ENCODE assay signal across 8 cellular contexts in genomic region chr7:130897515-130898419, GRCh38.
DNase-seq lines count a peak whose midpoint lies in the region; TF ChIP-seq lines count a peak whose summit lies in the region.

No MANE protein-coding gene starts in this region.

- H3K4me2 ChIP-seq in SK-N-SH = no peak overlapping the region

- no peaks in the 10 kb centered on the region for H3K9me3 ChIP-seq in SK-N-SH
- no peaks in the 10 kb centered on the region for H3K9me3 ChIP-seq in right atrium auricular region
- no peaks in the 10 kb centered on the region for H3K9me3 ChIP-seq in subcutaneous abdominal adipose tissue (ENCODE audit: control insufficient read depth in 5 of 5, low read length in 5 of 5)

- TF ChIP-seq RAD21 in SK-N-SH (IDR thresholded peaks at IDR 0.05; ENCODE audit: low read length) = no peak

- 74% methylated on average over 20 of the region's 24 CpGs for WGBS in SK-N-SH (ENCODE audit: low lambda C conversion rate)

- peaks cover 90% of the 10 kb centered on the region for H3F3A ChIP-seq in SK-N-SH (replicated peaks; ENCODE audit: insufficient read depth)

- DNase-seq in T-helper 1 cell (no peak), SK-N-SH (peak; percentile 34), right atrium auricular region (ENCODE audit: low spot score) (peak; percentile 58), nephron progenitor cell (no peak), HEK293T (ENCODE audit: extremely low spot score) (no peak), GOT3 (lab: John Stamatoyannopoulos, UW) (no peak)

- POLR2A ChIA-PET in SK-N-SH (lab: Yijun Ruan, JAX) = no interaction called here
- POLR2A ChIA-PET in HEK293T (lab: Yijun Ruan, JAX) = interaction anchor here (1.1 to 1.4 kb wide), 2 partner anchors 16 to 44 kb away, joined by 4 to 5 read pairs; no protein-coding TSS in a partner anchor

- H4K20me1 ChIP-seq in SK-N-SH (ENCODE audit: insufficient read depth) = peaks cover 88% of the 10 kb centered on the region; the same call in 1 of the 2 replicates

- H3K4me3 ChIP-seq in SK-N-SH (ENCODE audit: low read depth in 2 of 2, low read length in 1 of 2) (no peak overlapping the region), right atrium auricular region (no peak overlapping the region), subcutaneous abdominal adipose tissue (ENCODE audit: low read depth in 1 of 5, low read length in 5 of 5) (no peak overlapping the region)

- no peak overlapping the region for H3K4me3 Mint-ChIP-seq in T-helper 1 cell treated with Interleukin-12 subunit alpha and Interleukin-12 subunit beta and Interleukin-4 antibody, amounts not matched to agents 30 μg/mL and 1 μg/mL, for 36 hours
- no peak overlapping the region for H3K4me3 Mint-ChIP-seq in nephron progenitor cell

- H3K4me1 Mint-ChIP-seq in T-helper 1 cell treated with Interleukin-12 subunit alpha and Interleukin-12 subunit beta and Interleukin-4 antibody, amounts not matched to agents 30 μg/mL and 1 μg/mL, for 36 hours (ENCODE audit: low read depth) = peaks cover 68% of the 10 kb centered on the region
- peaks cover 83% of the 10 kb centered on the region for H3K4me1 Mint-ChIP-seq in nephron progenitor cell

- no peak for TF ChIP-seq EP300 in SK-N-SH (IDR thresholded peaks at IDR 0.05; ENCODE audit: borderline replicate concordance in 1 of 2, low read depth in 1 of 2, low read length in 1 of 2)

- H3K36me3 ChIP-seq in SK-N-SH (replicated peaks in 1 of 2; ENCODE audit: control insufficient read depth in 1 of 2, insufficient read depth in 2 of 2, low read length in 1 of 2) = peaks cover 51 to 72% of the 10 kb centered on the region in 2 experiments
- H3K36me3 ChIP-seq in right atrium auricular region = peaks cover 37% of the 10 kb centered on the region
- peaks cover 0 to 52% (median 30%) of the 10 kb centered on the region in 5 donors for H3K36me3 ChIP-seq in subcutaneous abdominal adipose tissue (ENCODE audit: control insufficient read depth in 5 of 5, insufficient read depth in 5 of 5, low read length in 5 of 5)

- no peaks in the 10 kb centered on the region for H3K27me3 Mint-ChIP-seq in T-helper 1 cell treated with Interleukin-12 subunit alpha and Interleukin-12 subunit beta and Interleukin-4 antibody, amounts not matched to agents 30 μg/mL and 1 μg/mL, for 36 hours (ENCODE audit: low read depth)
- H3K27me3 Mint-ChIP-seq in nephron progenitor cell (ENCODE audit: low read depth, poor library complexity) = peaks cover 11% of the 10 kb centered on the region

- TF ChIP-seq CTCF in SK-N-SH (IDR thresholded peaks at IDR 0.05) (no peak), right atrium auricular region (IDR thresholded peaks at IDR 0.05) (no peak), nephron progenitor cell (IDR thresholded peaks at IDR 0.05) (no peak)

- H2AFZ ChIP-seq in SK-N-SH (ENCODE audit: low read depth) = no peak overlapping the region

- peak overlapping the region; percentile 9 to 100; a peak in 3 of 4 replicates for H3K27ac ChIP-seq in SK-N-SH (ENCODE audit: low read depth in 2 of 2, low read length in 1 of 2)
- H3K27ac ChIP-seq in right atrium auricular region = peak overlapping the region; percentile 58 to 77
- H3K27ac ChIP-seq in subcutaneous abdominal adipose tissue (ENCODE audit: low read depth, low read length) = peak overlapping the region; percentile 68

- no peaks in the 10 kb centered on the region for H3K27me3 ChIP-seq in SK-N-SH (ENCODE audit: insufficient read depth)
- no peaks in the 10 kb centered on the region for H3K27me3 ChIP-seq in right atrium auricular region
- no peaks in the 10 kb centered on the region for H3K27me3 ChIP-seq in subcutaneous abdominal adipose tissue (ENCODE audit: control insufficient read depth in 5 of 5, insufficient read depth in 4 of 5, low read length in 5 of 5)

- H3K27ac Mint-ChIP-seq in T-helper 1 cell treated with Interleukin-12 subunit alpha and Interleukin-12 subunit beta and Interleukin-4 antibody, amounts not matched to agents 30 μg/mL and 1 μg/mL, for 36 hours = peak overlapping the region; percentile 50
- no peak overlapping the region for H3K27ac Mint-ChIP-seq in nephron progenitor cell

- CTCF ChIA-PET in SK-N-SH (lab: Yijun Ruan, JAX) = interaction anchor here (0.6 to 6.5 kb wide), 105 partner anchors 8 to 824 kb away, joined by 3 to 186 read pairs (median 6); partner anchors contain the start of gene MKLN1
- CTCF ChIA-PET in HEK293T (lab: Yijun Ruan, JAX) = interaction anchor here (0.6 to 3.1 kb wide), 23 partner anchors 9 to 658 kb away, joined by 3 to 27 read pairs (median 5); no protein-coding TSS in a partner anchor

- H3K4me1 ChIP-seq in SK-N-SH (ENCODE audit: control insufficient read depth in 1 of 2, insufficient read depth in 2 of 2, low read depth in 1 of 2, low read length in 1 of 2) = peaks cover 9 to 71% of the 10 kb centered on the region in 2 experiments; a peak in 3 of 4 replicates
- peaks cover 0 to 84% of the 10 kb centered on the region in 2 donors for H3K4me1 ChIP-seq in right atrium auricular region
- peaks cover 2 to 36% (median 7%) of the 10 kb centered on the region in 5 donors for H3K4me1 ChIP-seq in subcutaneous abdominal adipose tissue (ENCODE audit: control insufficient read depth in 5 of 5, insufficient read depth in 5 of 5, low read length in 5 of 5)

- H3K36me3 Mint-ChIP-seq in T-helper 1 cell treated with Interleukin-12 subunit alpha and Interleukin-12 subunit beta and Interleukin-4 antibody, amounts not matched to agents 30 μg/mL and 1 μg/mL, for 36 hours (ENCODE audit: low read depth) = peaks cover 52% of the 10 kb centered on the region
- no peaks in the 10 kb centered on the region for H3K36me3 Mint-ChIP-seq in nephron progenitor cell (ENCODE audit: low read depth)

- H3K9me2 ChIP-seq in SK-N-SH = no peaks in the 10 kb centered on the region

- H3K9me3 Mint-ChIP-seq in T-helper 1 cell treated with Interleukin-12 subunit alpha and Interleukin-12 subunit beta and Interleukin-4 antibody, amounts not matched to agents 30 μg/mL and 1 μg/mL, for 36 hours = no peaks in the 10 kb centered on the region
- peaks cover 15% of the 10 kb centered on the region for H3K9me3 Mint-ChIP-seq in nephron progenitor cell

- H3K9ac ChIP-seq in SK-N-SH (peak overlapping the region; percentile 2; the same call in 1 of the 2 replicates), subcutaneous abdominal adipose tissue (ENCODE audit: low read length in 5 of 5) (peak overlapping the region in 1 of 5 donors; percentile 22)

- peaks cover 100% of the 10 kb centered on the region for H3K79me2 ChIP-seq in SK-N-SH (ENCODE audit: insufficient read depth)

TF ChIP-seq in SK-N-SH, 30 proteins besides CTCF, POLR2A, EP300 and RAD21:
- TF ChIP-seq FOXM1 (IDR thresholded peaks at IDR 0.05; ENCODE audit: low read depth) = no peak
- TF ChIP-seq FOXJ3 (CRISPR knock-in tag; IDR thresholded peaks at IDR 0.05) = no peak
- no peak for TF ChIP-seq NRF1 (IDR thresholded peaks at IDR 0.05; ENCODE audit: low read depth, low read length)

TF ChIP-seq in HEK293T, 16 proteins besides CTCF, POLR2A, EP300 and RAD21:
- TF ChIP-seq SUZ12 (IDR thresholded peaks at IDR 0.05) (no peak), HDGF (IDR thresholded peaks at IDR 0.05; ENCODE audit: borderline replicate concordance) (no peak), ELF4 (IDR thresholded peaks at IDR 0.05) (no peak), LEF1 (IDR thresholded peaks at IDR 0.05; ENCODE audit: borderline replicate concordance) (no peak), FOXM1 (IDR thresholded peaks at IDR 0.05; ENCODE audit: borderline replicate concordance) (no peak), BHLHE40 (IDR thresholded peaks at IDR 0.05; ENCODE audit: borderline replicate concordance) (no peak)

Comparison
In these comparisons a context has a peak if more than half of its experiments do, and no peak if none do; other contexts are left out.
1. DNase-seq: peak in SK-N-SH (single experiment) and right atrium auricular region (single experiment); none in T-helper 1 cell (0 of 5), nephron progenitor cell (single experiment), HEK293T (single experiment) and GOT3 (single experiment).
2. Peak in every context shown above with its lines, with median percentiles within 50 percentile points of each other: H3K27ac ChIP-seq.